ENCODE assay signal across 1 cellular context in genomic region chr4:165982934-165983333, GRCh38.
TF ChIP-seq lines count a peak whose summit lies in the region.

No MANE protein-coding gene starts in this region.

TF ChIP-seq in HepG2, 621 proteins besides CTCF, POLR2A, EP300 and RAD21 (continued from another document):
- peak; percentile 56 for TF ChIP-seq ARID5B (CRISPR knock-in tag; IDR thresholded peaks at IDR 0.05)
- no peak for TF ChIP-seq AGO1 (IDR thresholded peaks at IDR 0.05; ENCODE audit: low read depth, low read length, poor library complexity, severe bottlenecking)
